In genomic region chr2:85887566-85888019, GRCh38 we compare ENCODE assay signal across 7 cellular contexts. TPM values are rescaled to one million over a fixed set of nuclear protein-coding genes. Genes with fewer than 3 reads are reported as not detected.
DNase-seq lines count a peak whose midpoint lies in the region; ATAC-seq and TF ChIP-seq lines count a peak whose summit lies in the region.

No MANE protein-coding gene starts in this region.

- H2AFZ ChIP-seq in mesenchymal stem cell (ENCODE audit: low read depth, low read length) = no peak overlapping the region

- 0 out of 2 replicates have a peak, but pooled peaks have one; percentile 4 for TF ChIP-seq CTCF in GM12874 (IDR thresholded peaks at IDR 0.05; ENCODE audit: insufficient read depth, low read depth, low read length)

- no peak overlapping the region for H3K14ac ChIP-seq in mesenchymal stem cell (ENCODE audit: low read length in 2 of 2)

- POLR2A ChIA-PET in activated CD4-positive, alpha-beta memory T cell treated with anti-CD3 and anti-CD28 coated beads for 36 hours (lab: Charles Lee) = interaction anchor here (0.6 to 2.5 kb wide), 7 partner anchors 21 to 195 kb away, joined by 3 to 16 read pairs (median 4); no protein-coding TSS in a partner anchor

- peaks cover 8% of the 10 kb centered on the region for H3K36me3 Mint-ChIP-seq in activated CD4-positive, alpha-beta memory T cell treated with anti-CD3 and anti-CD28 coated beads for 36 hours

- peaks cover 3 to 7% of the 10 kb centered on the region in 2 experiments for H3K36me3 ChIP-seq in mesenchymal stem cell (ENCODE audit: control insufficient read depth in 1 of 2, insufficient read depth in 2 of 2, low read depth in 1 of 2, low read length in 2 of 2)

- H2BK120ac ChIP-seq in mesenchymal stem cell (ENCODE audit: low read depth, low read length) = no peak overlapping the region

- ATAC-seq in GM19452 (IDR thresholded peaks at IDR 0.05; ENCODE audit: unreplicated experiment) = no peak

- CTCF ChIA-PET in activated CD4-positive, alpha-beta memory T cell treated with anti-CD3 and anti-CD28 coated beads for 36 hours (lab: Charles Lee) = interaction anchor here (0.7 to 6.7 kb wide), 15 partner anchors 9 to 192 kb away, joined by 3 to 141 read pairs (median 16); no protein-coding TSS in a partner anchor

- H3K9me3 Mint-ChIP-seq in activated CD4-positive, alpha-beta memory T cell treated with anti-CD3 and anti-CD28 coated beads for 36 hours = peaks cover 7% of the 10 kb centered on the region

- peak overlapping the region; percentile 62 for H4K91ac ChIP-seq in mesenchymal stem cell (ENCODE audit: low read length)

- H3K27me3 ChIP-seq in mesenchymal stem cell (ENCODE audit: control insufficient read depth in 1 of 2, insufficient read depth in 1 of 2, low read length in 2 of 2) = no peaks in the 10 kb centered on the region

- H3K27ac ChIP-seq in mesenchymal stem cell (ENCODE audit: low read length, poor library complexity, severe bottlenecking) = peak overlapping the region; percentile 38

- H2BK5ac ChIP-seq in mesenchymal stem cell (ENCODE audit: low read depth, low read length, poor library complexity, severe bottlenecking) = no peak overlapping the region

- H3K4ac ChIP-seq in mesenchymal stem cell (ENCODE audit: low read depth in 1 of 2, low read length in 2 of 2) = peak overlapping the region; percentile 78 to 95

- peak overlapping the region; percentile 71 to 85 for H2BK12ac ChIP-seq in mesenchymal stem cell (ENCODE audit: low read length in 2 of 2)

- peak overlapping the region; percentile 38 for H4K8ac ChIP-seq in mesenchymal stem cell (ENCODE audit: low read length)

- no peak overlapping the region for H3K23ac ChIP-seq in mesenchymal stem cell (ENCODE audit: low read length in 2 of 2)

- H3K4me1 Mint-ChIP-seq in activated CD4-positive, alpha-beta memory T cell treated with anti-CD3 and anti-CD28 coated beads for 36 hours (ENCODE audit: low read depth) = peaks cover 55% of the 10 kb centered on the region

- H3K4me3 ChIP-seq in mesenchymal stem cell (ENCODE audit: insufficient read depth in 1 of 2, low read depth in 1 of 2, low read length in 2 of 2) = peak overlapping the region in 1 of 2 experiments; percentile 93

- peak overlapping the region; percentile 44 for H3K27ac Mint-ChIP-seq in activated CD4-positive, alpha-beta memory T cell treated with anti-CD3 and anti-CD28 coated beads for 36 hours

- H3K4me3 Mint-ChIP-seq in activated CD4-positive, alpha-beta memory T cell treated with anti-CD3 and anti-CD28 coated beads for 36 hours = peak overlapping the region; percentile 75

- H3K79me1 ChIP-seq in mesenchymal stem cell (replicated peaks; ENCODE audit: low read length, poor library complexity, severe bottlenecking) = peaks cover 16% of the 10 kb centered on the region

- H3K9me3 ChIP-seq in mesenchymal stem cell (ENCODE audit: control insufficient read depth, low read length) = no peaks in the 10 kb centered on the region

- intact Hi-C loops in activated CD4-positive, alpha-beta memory T cell treated with anti-CD3 and anti-CD28 coated beads for 36 hours (cut with micrococcal nuclease) = loop anchor here (1.0 to 5.0 kb wide), 6 partner anchors 35 to 193 kb away; partner anchors contain the start of gene ATOH8

- H3K4me1 ChIP-seq in mesenchymal stem cell (ENCODE audit: control insufficient read depth, insufficient read depth, low read depth, low read length) = peaks cover 28% of the 10 kb centered on the region

- no peak overlapping the region for H2BK15ac ChIP-seq in mesenchymal stem cell (ENCODE audit: low read depth, poor library complexity, severe bottlenecking)

- peak overlapping the region; percentile 68 to 89 for H3K18ac ChIP-seq in mesenchymal stem cell (ENCODE audit: low read depth in 1 of 2, low read length in 2 of 2)

- H2AK5ac ChIP-seq in mesenchymal stem cell (ENCODE audit: low read length, severe bottlenecking) = peak overlapping the region; percentile 35

- H3K4me2 ChIP-seq in mesenchymal stem cell (ENCODE audit: low read length, poor library complexity, severe bottlenecking) = peak overlapping the region; percentile 97

- peak; percentile 6 for DNase-seq in NCI-H510A (lab: John Stamatoyannopoulos, UW)
- DNase-seq in activated CD4-positive, alpha-beta memory T cell treated with anti-CD3 and anti-CD28 coated beads for 36 hours = peak; percentile 74
- peak; percentile 61 for DNase-seq in ecto neural progenitor cell (ENCODE audit: low spot score)
- DNase-seq in mesenchymal stem cell = peak; percentile 78
- DNase-seq in stimulated activated CD8-positive, alpha-beta memory T cell treated with anti-CD3 and anti-CD28 coated beads, Interleukin-4, amount 100 ng/mL, for 48 hours = peak; percentile 67

- peak overlapping the region; percentile 90 for H3K9ac ChIP-seq in mesenchymal stem cell (ENCODE audit: low read length)

- no peaks in the 10 kb centered on the region for H3K27me3 Mint-ChIP-seq in activated CD4-positive, alpha-beta memory T cell treated with anti-CD3 and anti-CD28 coated beads for 36 hours

- WGBS in mesenchymal stem cell = 10% methylated on average over 10 of the region's 10 CpGs

RNA-seq across cellular contexts. Expression of gene ST3GAL5, which starts 1.2 kb away (rescaled TPM):
- total RNA-seq in activated CD4-positive, alpha-beta memory T cell treated with anti-CD3 and anti-CD28 coated beads for 36 hours = 10 to 100 TPM in 1 of 2 experiments, 1 to 10 TPM in 1; 9.6 to 11.5 TPM
- 135 TPM for polyA plus RNA-seq in mesenchymal stem cell (2013, experiment 1 of 2)
- polyA plus RNA-seq in mesenchymal stem cell (2013, experiment 2 of 2) = 140 TPM

Comparison
In these comparisons a context has a peak if more than half of its experiments do, and no peak if none do; other contexts are left out.
1. DNase-seq: peak in every context shown above with its lines; median percentile 78 in mesenchymal stem cell; 74 in activated CD4-positive, alpha-beta memory T cell treated with anti-CD3 and anti-CD28 coated beads for 36 hours; 67 in stimulated activated CD8-positive, alpha-beta memory T cell treated with anti-CD3 and anti-CD28 coated beads, Interleukin-4, amount 100 ng/mL, for 48 hours; 61 in ecto neural progenitor cell; 6 in NCI-H510A.